ENCODE assay signal across 8 cellular contexts in genomic region chr4:55395218-55395528, GRCh38. TPM values are rescaled to one million over a fixed set of nuclear protein-coding genes. Genes with fewer than 3 reads are reported as not detected.
A peak's percentile ranks its signal among the peaks of the same experiment; 100 is the strongest.
DNase-seq lines count a peak whose midpoint lies in the region; ATAC-seq and TF ChIP-seq lines count a peak whose summit lies in the region.

No MANE protein-coding gene starts in this region.

- DNase-seq in heart left ventricle (no peak), cardiac septum (ENCODE audit: low spot score) (no peak), NCI-H1694 treated with DMSO at 0.1 percent for 48 hours (lab: John Stamatoyannopoulos, UW) (no peak)

- intact Hi-C loops in heart left ventricle (cut with DNase I) = loop anchor here in 8 of 10 donors (1.0 to 10.0 kb wide), 8 partner anchors 48 to 613 kb away; partner anchors contain the start of genes SRD5A3 (in 8 of the 8) and CLOCK (in 3 of the 8)
- intact Hi-C loops in cardiac septum (cut with DNase I) = loop anchor here (1.0 to 5.0 kb wide), 2 partner anchors 49 to 552 kb away; partner anchors contain the start of genes CEP135 and SRD5A3

- no peaks in the 10 kb centered on the region for H3K9me3 ChIP-seq in heart left ventricle

- H3K27me3 ChIP-seq in heart left ventricle = no peaks in the 10 kb centered on the region

- 0 to 1% (median 1%) methylated on average over 4 of the region's 4 CpGs for WGBS in heart left ventricle, 4 donors

- H3K4me3 ChIP-seq in heart left ventricle (peak overlapping the region; percentile 63 to 100 (median 94)), WI38 (ENCODE audit: low read depth, low read length) (peak overlapping the region; percentile 92), iPS-11a (ENCODE audit: low read depth, low read length) (peak overlapping the region; percentile 87)

- H3K27ac ChIP-seq in heart left ventricle (peak overlapping the region; percentile 96 to 100 (median 98)), temporal lobe (ENCODE audit: low read depth, low read length) (peak overlapping the region; percentile 82)

- TF ChIP-seq POLR2A in heart left ventricle (IDR thresholded peaks at IDR 0.05) = no peak

- H3K4me1 ChIP-seq in heart left ventricle = peaks cover 0 to 38% (median 31%) of the 10 kb centered on the region in 12 donors

- TF ChIP-seq CTCF in heart left ventricle (IDR thresholded peaks at IDR 0.05) (peak in 2 of 12 donors; percentile 17 to 30), WI38 (IDR thresholded peaks at IDR 0.05; ENCODE audit: low read depth, low read length) (no peak)

- ATAC-seq in heart left ventricle (no peak), GM18498 (IDR thresholded peaks at IDR 0.05; ENCODE audit: unreplicated experiment) (no peak), HG02623 (IDR thresholded peaks at IDR 0.05; ENCODE audit: unreplicated experiment) (no peak)

- peaks cover 0 to 12% (median 0%) of the 10 kb centered on the region in 9 donors for H3K36me3 ChIP-seq in heart left ventricle

RNA-seq across cellular contexts. Expression of gene TMEM165, which starts 0.6 kb away (rescaled TPM):
- total RNA-seq in heart left ventricle = 10 to 100 TPM; 28.2 to 78.3 (median 53.9) TPM
- 10 to 100 TPM; 36.4 to 78.7 TPM for polyA plus RNA-seq in heart left ventricle
- 56.4 TPM for total RNA-seq in cardiac septum
- 59.7 TPM for total RNA-seq in temporal lobe

RNA-seq across cellular contexts. Expression of gene SRD5A3, which starts 49.1 kb away (rescaled TPM):
- total RNA-seq in heart left ventricle (10 to 100 TPM in 3 of 9 donors, 1 to 10 TPM in 6; 4.5 to 16.8 (median 7.8) TPM), cardiac septum (7.3 TPM), temporal lobe (6.1 TPM)
- polyA plus RNA-seq in heart left ventricle = 1 to 10 TPM; 4.5 to 9.7 TPM
